ENCODE assay signal across 25 cellular contexts in genomic region chr6:1145756-1146218, GRCh38.
"Had no signal": no experiment of that assay in that cellular context is flagged by ENCODE, and none has a peak within 500 bp of the region (broad histone marks: within the 10 kb centered on the region; RNA-seq: fewer than 3 reads in every experiment).

No MANE protein-coding gene starts in this region.

- H3K4me3 Mint-ChIP-seq: activated B cell treated with CpG ODN at 0.5 μM for 24 hours; activated CD4-positive, alpha-beta memory T cell treated with anti-CD3 and anti-CD28 coated beads for 36 hours; activated CD4-positive, alpha-beta T cell treated with anti-CD3 and anti-CD28 coated beads, Interleukin-2, amount 10 ng/mL, durations not matched to agents 24 days and 14 days; activated naive CD4-positive, alpha-beta T cell treated with anti-CD3 and anti-CD28 coated beads for 36 hours; activated naive CD8-positive, alpha-beta T cell treated with anti-CD3 and anti-CD28 coated beads for 36 hours; activated T-cell treated with anti-CD3 and anti-CD28 coated beads, Interleukin-2, amount 50 U/mL, for 4 hours; T-cell had no signal

- DNase-seq: activated B cell treated with CpG ODN at 0.5 μM for 24 hours; activated CD4-positive, alpha-beta memory T cell treated with anti-CD3 and anti-CD28 coated beads for 36 hours; activated CD4-positive, alpha-beta T cell treated with anti-CD3 and anti-CD28 coated beads for 1 hour; activated CD4-positive, alpha-beta T cell treated with anti-CD3 and anti-CD28 coated beads, Interleukin-2, amount 10 ng/mL, durations not matched to agents 24 days and 14 days; activated CD8-positive, alpha-beta memory T cell treated with anti-CD3 and anti-CD28 coated beads for 24 hours; activated gamma-delta T cell; activated naive CD4-positive, alpha-beta T cell treated with anti-CD3 and anti-CD28 coated beads for 36 hours; activated naive CD8-positive, alpha-beta T cell treated with anti-CD3 and anti-CD28 coated beads for 36 hours; activated T-cell treated with anti-CD3 and anti-CD28 coated beads, Interleukin-2, amount 50 U/mL, for 4 hours; caudate nucleus; MG63; MV-4-11; NCI-H1092 treated with DMSO at 0.1 percent for 48 hours; NCI-H1417 treated with DMSO at 0.1 percent for 48 hours; NCI-H1694; NCI-H2029; NCI-H2107; NCI-H2171 treated with DMSO at 0.1 percent for 48 hours; NCI-H345; NCI-H510A treated with DMSO at 0.1 percent for 48 hours; PC-3; SHP77 treated with DMSO at 0.1 percent for 48 hours; T-cell; T-helper 2 cell; T1000 had no signal

- ATAC-seq: activated T-cell treated with anti-CD3 and anti-CD28 coated beads, Interleukin-2, amount 50 U/mL, for 4 hours; PC-3; T-cell had no signal

- H3K36me3 Mint-ChIP-seq: activated CD4-positive, alpha-beta memory T cell treated with anti-CD3 and anti-CD28 coated beads for 36 hours; activated naive CD8-positive, alpha-beta T cell treated with anti-CD3 and anti-CD28 coated beads for 36 hours; T-cell had no signal

- H3K27ac Mint-ChIP-seq: activated B cell treated with CpG ODN at 0.5 μM for 24 hours; activated CD4-positive, alpha-beta memory T cell treated with anti-CD3 and anti-CD28 coated beads for 36 hours; activated CD4-positive, alpha-beta T cell treated with anti-CD3 and anti-CD28 coated beads, Interleukin-2, amount 10 ng/mL, durations not matched to agents 24 days and 14 days; activated naive CD4-positive, alpha-beta T cell treated with anti-CD3 and anti-CD28 coated beads for 36 hours; activated naive CD8-positive, alpha-beta T cell treated with anti-CD3 and anti-CD28 coated beads for 36 hours; T-cell had no signal

- H3K9me3 Mint-ChIP-seq: activated B cell treated with CpG ODN at 0.5 μM for 24 hours; activated CD4-positive, alpha-beta memory T cell treated with anti-CD3 and anti-CD28 coated beads for 36 hours; activated CD4-positive, alpha-beta T cell treated with anti-CD3 and anti-CD28 coated beads, Interleukin-2, amount 10 ng/mL, durations not matched to agents 24 days and 14 days; activated naive CD4-positive, alpha-beta T cell treated with anti-CD3 and anti-CD28 coated beads for 36 hours; activated naive CD8-positive, alpha-beta T cell treated with anti-CD3 and anti-CD28 coated beads for 36 hours; activated T-cell treated with anti-CD3 and anti-CD28 coated beads, Interleukin-2, amount 50 U/mL, for 4 hours; T-cell had no signal

- H3K4me1 Mint-ChIP-seq: activated B cell treated with CpG ODN at 0.5 μM for 24 hours; activated CD4-positive, alpha-beta T cell treated with anti-CD3 and anti-CD28 coated beads, Interleukin-2, amount 10 ng/mL, durations not matched to agents 24 days and 14 days; activated naive CD8-positive, alpha-beta T cell treated with anti-CD3 and anti-CD28 coated beads for 36 hours had no signal
